In the genomic region with DNA sequence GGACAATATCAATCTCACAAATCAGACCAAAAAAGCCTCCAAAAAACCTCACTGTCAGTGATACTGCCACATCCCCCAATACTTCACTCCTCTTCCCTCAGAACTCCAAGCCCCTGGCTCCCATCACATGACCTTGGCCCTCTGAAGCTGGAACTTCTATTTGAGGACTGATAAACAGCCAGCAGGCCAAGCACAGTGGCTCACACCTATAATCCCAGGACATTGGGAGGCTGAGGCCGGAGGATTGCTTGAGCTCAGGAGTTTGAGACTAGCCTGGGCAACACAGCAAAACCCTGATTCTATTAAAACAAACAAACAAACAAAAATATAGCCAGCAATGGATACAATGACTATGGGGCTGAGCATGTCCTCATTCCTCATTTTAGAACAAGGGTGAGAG, we compare ENCODE assay signal across 14 cellular contexts.
"Had no signal": no experiment of that assay in that cellular context is flagged by ENCODE, and none has a peak within 500 bp of the region (broad histone marks: within the 10 kb centered on the region; RNA-seq: fewer than 3 reads in every experiment).

No MANE protein-coding gene starts in this region.

- H3K4me3 ChIP-seq: pancreas, testis, upper lobe of left lung had no signal

- H3K4me2 ChIP-seq: SK-N-SH had no signal

- DNase-seq: hypothalamus; stimulated activated CD4-positive, alpha-beta T cell treated with anti-CD3 and anti-CD28 coated beads, Interleukin-1b, Interleukin-23, amount 100 ng/mL, for 48 hours; stimulated activated naive CD8-positive, alpha-beta T cell treated with anti-CD3 and anti-CD28 coated beads, Interleukin-15, amount 100 ng/mL, for 72 hours; testis; upper lobe of left lung had no signal

- FAIRE-seq: colon, endometrium, pancreas, TTC549 had no signal

- H3K9me3 ChIP-seq: pancreas, SK-N-SH, testis, upper lobe of left lung had no signal

- H3K27ac ChIP-seq: upper lobe of left lung had no signal

- H3K27ac Mint-ChIP-seq: activated naive CD4-positive, alpha-beta T cell treated with anti-CD3 and anti-CD28 coated beads for 36 hours had no signal

- H3K9ac ChIP-seq: SK-N-SH had no signal

- H3K9me3 Mint-ChIP-seq: activated naive CD4-positive, alpha-beta T cell treated with anti-CD3 and anti-CD28 coated beads for 36 hours; activated T-helper 2 cell treated with anti-CD3 and anti-CD28 coated beads, Interferon-gamma antibody, Interleukin-2, Interleukin-4, amounts not matched to agents 10 μg/mL and 5 μg/mL and 100 μg/mL, durations not matched to agents 14 hours and 24 hours and 36 hours; stimulated activated naive CD8-positive, alpha-beta T cell treated with anti-CD3 and anti-CD28 coated beads, Interleukin-15, amount 100 ng/mL, for 72 hours had no signal

- H3K4me3 Mint-ChIP-seq: activated naive CD4-positive, alpha-beta T cell treated with anti-CD3 and anti-CD28 coated beads for 36 hours; neural crest cell; stimulated activated naive CD8-positive, alpha-beta T cell treated with anti-CD3 and anti-CD28 coated beads, Interleukin-15, amount 100 ng/mL, for 72 hours had no signal

- H3K36me3 ChIP-seq: pancreas, upper lobe of left lung had no signal

- H3K27me3 ChIP-seq: pancreas, testis, upper lobe of left lung had no signal

- H3K27me3 Mint-ChIP-seq: activated CD4-positive, alpha-beta T cell treated with anti-CD3 and anti-CD28 coated beads, Interleukin-2, amount 10 ng/mL, durations not matched to agents 24 days and 14 days; stimulated activated naive CD8-positive, alpha-beta T cell treated with anti-CD3 and anti-CD28 coated beads, Interleukin-15, amount 100 ng/mL, for 72 hours had no signal
